Comparison of ENCODE assay signal across 11 cellular contexts in the genomic region with DNA sequence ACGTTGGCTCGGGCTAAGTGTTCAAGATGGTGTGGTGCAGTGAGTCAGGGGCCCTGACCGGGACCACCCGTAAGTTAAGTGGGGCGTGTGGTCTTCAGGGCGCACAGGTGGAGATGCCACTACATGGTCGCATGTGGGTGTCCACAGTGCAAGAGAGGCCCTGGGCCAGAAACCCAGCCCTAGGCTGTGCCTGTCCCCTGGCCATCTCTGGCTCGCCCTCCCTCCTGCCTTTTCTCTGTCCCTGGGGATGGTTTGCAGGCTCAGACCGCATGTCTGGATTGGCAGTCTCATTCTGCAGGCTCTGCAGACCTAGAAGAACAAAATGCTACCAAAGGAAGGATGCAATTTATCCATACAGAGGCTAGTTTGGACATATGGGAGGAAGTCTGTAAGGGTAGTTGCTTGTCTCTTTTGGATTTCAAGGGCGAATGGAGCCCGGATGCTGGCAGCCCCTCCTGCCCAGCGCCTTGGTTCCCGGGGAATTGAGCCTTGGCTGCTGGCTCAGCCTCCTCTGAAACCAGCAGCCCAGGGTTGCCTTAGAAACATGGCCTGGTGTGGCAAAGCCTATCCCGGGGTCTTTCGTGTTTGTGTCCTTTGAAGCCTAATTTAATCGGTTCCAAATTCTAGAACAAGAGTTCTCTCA.
DNase-seq lines count a peak whose midpoint lies in the region; ATAC-seq and TF ChIP-seq lines count a peak whose summit lies in the region.
"Had no signal": no experiment of that assay in that cellular context is flagged by ENCODE, and none has a peak within 500 bp of the region (broad histone marks: within the 10 kb centered on the region; RNA-seq: fewer than 3 reads in every experiment).

No MANE protein-coding gene starts in this region.

- H3K27ac ChIP-seq in KOPT-K1 (ENCODE audit: low read depth, low read length, poor library complexity, severe bottlenecking): peak overlapping the region; percentile 99
- H3K27ac ChIP-seq: prostate gland had no signal

- no peaks in the 10 kb centered on the region for H3K9me3 Mint-ChIP-seq in osteocyte (ENCODE audit: unreplicated experiment)
- H3K9me3 Mint-ChIP-seq: CD4-positive, CD25-positive, alpha-beta regulatory T cell; WTC11 had no signal

- H3K27me3 ChIP-seq in BE2C: no peaks in the 10 kb centered on the region

- no peaks in the 10 kb centered on the region for H3K27me3 Mint-ChIP-seq in osteocyte (ENCODE audit: unreplicated experiment)

- peaks cover 46% of the 10 kb centered on the region for H3K4me1 Mint-ChIP-seq in osteocyte (ENCODE audit: unreplicated experiment)

- no peaks in the 10 kb centered on the region for H3K36me3 ChIP-seq in BE2C
- no peaks in the 10 kb centered on the region for H3K36me3 ChIP-seq in KOPT-K1 (ENCODE audit: insufficient read depth, low read length)
- H3K36me3 ChIP-seq: prostate gland had no signal

- H3K36me3 Mint-ChIP-seq in osteocyte (ENCODE audit: unreplicated experiment): no peaks in the 10 kb centered on the region
- H3K36me3 Mint-ChIP-seq: CD4-positive, CD25-positive, alpha-beta regulatory T cell; WTC11 had no signal

- peaks cover 7% of the 10 kb centered on the region; the same call in 1 of the 2 replicates for H3K4me1 ChIP-seq in BE2C

- peak overlapping the region; percentile 19 for H3K4me3 Mint-ChIP-seq in osteocyte (ENCODE audit: unreplicated experiment)
- H3K4me3 Mint-ChIP-seq: CD4-positive, CD25-positive, alpha-beta regulatory T cell had no signal

- ATAC-seq in activated CD4-positive, CD25-positive, alpha-beta regulatory T cell treated with anti-CD3 and anti-CD28 coated beads, Interleukin-2, amount 50 U/mL, for 24 hours: no peak
- ATAC-seq in GM19463 (IDR thresholded peaks at IDR 0.05; ENCODE audit: unreplicated experiment): no peak

- no peak overlapping the region for H3K27ac Mint-ChIP-seq in osteocyte (ENCODE audit: unreplicated experiment)
- H3K27ac Mint-ChIP-seq: CD4-positive, CD25-positive, alpha-beta regulatory T cell; WTC11 had no signal

- H3K9me3 ChIP-seq in BE2C (no peaks in the 10 kb centered on the region), KOPT-K1 (ENCODE audit: insufficient read depth, low read length, poor library complexity, severe bottlenecking) (no peaks in the 10 kb centered on the region)
- H3K9me3 ChIP-seq: prostate gland had no signal

- TF ChIP-seq CTCF in BE2C (IDR thresholded peaks at IDR 0.05; ENCODE audit: low read depth, low read length) (no peak), fibroblast of mammary gland (conservative IDR thresholded peaks at IDR 0.05; ENCODE audit: control insufficient read depth, insufficient read depth, low read depth, low read length) (no peak), osteocyte (IDR thresholded peaks at IDR 0.05) (no peak)

- peak; percentile 45 for DNase-seq in BE2C
- peak; percentile 21 for DNase-seq in fibroblast of mammary gland (ENCODE audit: low read depth)
- peak; percentile 65 for DNase-seq in osteocyte (ENCODE audit: extremely low spot score, unreplicated experiment)
- DNase-seq in activated T-cell treated with anti-CD3 and anti-CD28 coated beads, Interleukin-2, amount 50 U/mL, for 1 hour: no peak
- no peak for DNase-seq in retina

- H3K4me3 ChIP-seq in BE2C (ENCODE audit: low read depth, low read length) (peak overlapping the region; percentile 35), fibroblast of mammary gland (ENCODE audit: control insufficient read depth, low read depth, low read length) (no peak overlapping the region)

Comparison
In these comparisons a context has a peak if more than half of its experiments do, and no peak if none do; other contexts are left out.
1. DNase-seq: peak in BE2C (single experiment), fibroblast of mammary gland (single experiment) and osteocyte (single experiment); none in activated T-cell treated with anti-CD3 and anti-CD28 coated beads, Interleukin-2, amount 50 U/mL, for 1 hour (single experiment) and retina (single experiment).